In genomic region chr2:170779304-170779703, GRCh38 we compare ENCODE assay signal across 2 cellular contexts.
TF ChIP-seq lines count a peak whose summit lies in the region.

No MANE protein-coding gene starts in this region.

TF ChIP-seq in HepG2, 621 proteins besides CTCF, POLR2A, EP300 and RAD21:
- TF ChIP-seq NFKBIZ (CRISPR knock-in tag; IDR thresholded peaks at IDR 0.05) (no peak), MAFK (conservative IDR thresholded peaks at IDR 0.05 in 1 of 2, IDR thresholded peaks at IDR 0.05 in 1 of 2; ENCODE audit: low read length in 2 of 2) (peak; percentile 55 to 69), BCLAF1 (IDR thresholded peaks at IDR 0.05) (no peak), ZNF10 (CRISPR knock-in tag; IDR thresholded peaks at IDR 0.05; ENCODE audit: borderline replicate concordance, low read depth) (no peak), TOPORS (CRISPR knock-in tag; IDR thresholded peaks at IDR 0.05) (no peak), ZSCAN20 (CRISPR knock-in tag; IDR thresholded peaks at IDR 0.05; ENCODE audit: borderline replicate concordance) (no peak), MAFF (IDR thresholded peaks at IDR 0.05; ENCODE audit: low read depth, low read length) (peak; percentile 56), AHR (CRISPR knock-in tag; IDR thresholded peaks at IDR 0.05) (no peak), ERF (CRISPR knock-in tag; IDR thresholded peaks at IDR 0.05) (no peak), THYN1 (CRISPR knock-in tag; IDR thresholded peaks at IDR 0.05; ENCODE audit: borderline replicate concordance, low read depth) (no peak), HNRNPUL1 (IDR thresholded peaks at IDR 0.05; ENCODE audit: low read depth, low read length) (no peak), BRCA1 (CRISPR knock-in tag; IDR thresholded peaks at IDR 0.05) (no peak)

TF ChIP-seq in K562, 482 proteins besides CTCF, POLR2A, EP300 and RAD21:
- TF ChIP-seq C11orf30 (IDR thresholded peaks at IDR 0.05; ENCODE audit: low read depth) (peak; percentile 48), TAF15 (IDR thresholded peaks at IDR 0.05; ENCODE audit: low read depth, low read length) (no peak), MAFG (tag; conservative IDR thresholded peaks at IDR 0.05) (peak; percentile 26), ZNF584 (CRISPR knock-in tag; IDR thresholded peaks at IDR 0.05; ENCODE audit: low read depth) (no peak), CREB5 (CRISPR knock-in tag; IDR thresholded peaks at IDR 0.05) (no peak), ZFP36 (IDR thresholded peaks at IDR 0.05; ENCODE audit: low read depth, low read length, partially characterized antibody) (no peak), ZNF780A (CRISPR knock-in tag; IDR thresholded peaks at IDR 0.05) (no peak), ZNF316 (IDR thresholded peaks at IDR 0.05) (peak; percentile 73), MAFF (IDR thresholded peaks at IDR 0.05; ENCODE audit: low read length) (no peak)
